Comparison of ENCODE assay signal across 38 cellular contexts in the genomic region with DNA sequence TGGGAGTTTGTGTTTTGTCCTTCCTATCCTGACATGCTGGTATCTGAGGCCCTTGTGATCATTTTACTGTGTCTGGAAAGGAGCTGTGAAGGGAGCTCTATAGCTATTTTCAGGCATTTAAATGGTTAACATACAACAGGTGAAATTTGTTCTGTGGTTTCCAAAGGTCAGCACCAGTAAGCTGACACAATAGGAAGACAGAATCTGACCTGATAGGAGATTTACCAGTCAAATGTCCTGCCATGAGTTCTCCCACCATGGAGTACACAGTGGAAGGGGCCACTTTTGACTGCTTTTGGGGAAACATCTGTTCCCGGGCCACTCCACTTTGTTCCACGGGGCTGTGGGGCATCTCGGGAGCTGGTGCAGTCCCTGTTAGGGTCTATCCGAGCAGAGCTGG. TPM values are rescaled to one million over a fixed set of nuclear protein-coding genes. Genes with fewer than 3 reads are reported as not detected.
"Had no signal": no experiment of that assay in that cellular context is flagged by ENCODE, and none has a peak within 500 bp of the region (broad histone marks: within the 10 kb centered on the region; RNA-seq: fewer than 3 reads in every experiment).

No MANE protein-coding gene starts in this region.

- H3K9me3 ChIP-seq: adrenal gland, body of pancreas, colonic mucosa, esophagus squamous epithelium, heart right ventricle, left ventricle myocardium inferior, mucosa of descending colon, sigmoid colon, testis, transverse colon had no signal

- H3K4me3 ChIP-seq: adrenal gland, body of pancreas, cardiac muscle cell, colonic mucosa, esophagus squamous epithelium, heart right ventricle, left ventricle myocardium inferior, mucosa of descending colon, sigmoid colon, smooth muscle cell, testis, transverse colon had no signal

- DNase-seq: activated CD4-positive, alpha-beta T cell treated with anti-CD3 and anti-CD28 coated beads for 4 hours; activated CD4-positive, alpha-beta T cell treated with anti-CD3 and anti-CD28 coated beads, Interleukin-2, amount 50 U/mL, for 4 hours; activated naive CD4-positive, alpha-beta T cell; activated T-cell treated with anti-CD3 and anti-CD28 coated beads for 4 hours; activated T-cell treated with anti-CD3 and anti-CD28 coated beads, Interleukin-2, amount 50 U/mL, for 72 hours; adrenal gland; aorta; body of pancreas; cerebellar nuclear complex; colonic mucosa; effector CD8-positive, alpha-beta T cell; esophagus squamous epithelium; foreskin melanocyte; heart right ventricle; kidney glomerular epithelial cell; left ventricle myocardium inferior; mucosa of descending colon; nephron progenitor cell; occipital lobe; sigmoid colon; stimulated activated CD4-positive, alpha-beta T cell treated with anti-CD3 and anti-CD28 coated beads, Interleukin-15, amount 100 ng/mL, for 24 hours; stimulated activated CD4-positive, alpha-beta T cell treated with anti-CD3 and anti-CD28 coated beads, Interleukin-2, amount 100 ng/mL, for 24 hours; stimulated activated naive CD8-positive, alpha-beta T cell treated with anti-CD3 and anti-CD28 coated beads, Interleukin-15, Interleukin-2, amounts not matched to agents 100 U/mL and 50 U/mL, for 24 hours; testis; transverse colon had no signal

- H3K27me3 ChIP-seq: adrenal gland, body of pancreas, cardiac muscle cell, colonic mucosa, testis, transverse colon had no signal

- ATAC-seq: activated T-cell treated with anti-CD3 and anti-CD28 coated beads, Interleukin-2, amount 50 U/mL, for 72 hours; body of pancreas; heart right ventricle; mucosa of descending colon; stimulated activated naive CD8-positive, alpha-beta T cell treated with anti-CD3 and anti-CD28 coated beads, Interleukin-15, Interleukin-2, amounts not matched to agents 100 U/mL and 50 U/mL, for 24 hours had no signal

- H3K36me3 ChIP-seq: adrenal gland, cardiac muscle cell, colonic mucosa, esophagus squamous epithelium, heart right ventricle, left ventricle myocardium inferior, sigmoid colon, transverse colon had no signal

- H3K4me2 ChIP-seq: smooth muscle cell had no signal

- H3K27ac ChIP-seq: adrenal gland, body of pancreas, cardiac muscle cell, colonic mucosa, epithelial cell of prostate, esophagus squamous epithelium, heart right ventricle, left ventricle myocardium inferior, sigmoid colon, testis, transverse colon, VCaP had no signal

- H3K4me1 ChIP-seq: adrenal gland, colonic mucosa, testis, transverse colon had no signal

- H3K27ac Mint-ChIP-seq: activated naive CD8-positive, alpha-beta T cell; activated T-cell treated with anti-CD3 and anti-CD28 coated beads, Interleukin-2, amount 50 U/mL, for 72 hours had no signal

- H3K9me3 Mint-ChIP-seq: activated T-cell treated with anti-CD3 and anti-CD28 coated beads, Interleukin-2, amount 50 U/mL, for 72 hours had no signal

- H3K27me3 Mint-ChIP-seq: activated naive CD8-positive, alpha-beta T cell had no signal

- H3K36me3 Mint-ChIP-seq: activated naive CD8-positive, alpha-beta T cell had no signal

- H3K4me3 Mint-ChIP-seq: activated naive CD8-positive, alpha-beta T cell; activated T-cell treated with anti-CD3 and anti-CD28 coated beads, Interleukin-2, amount 50 U/mL, for 72 hours; nephron progenitor cell had no signal

RNA-seq across cellular contexts. Expression of a gene that starts 17.6 kb away (rescaled TPM):
- total RNA-seq: activated T-cell treated with anti-CD3 and anti-CD28 coated beads, Interleukin-2, amount 50 U/mL, for 72 hours; aorta; body of pancreas; cardiac muscle cell; colonic mucosa; dermis microvascular lymphatic vessel endothelial cell; esophagus squamous epithelium; glomerular endothelial cell; heart right ventricle; left ventricle myocardium inferior; lung microvascular endothelial cell; mesenteric fat pad; mucosa of descending colon; occipital lobe; posterior vena cava; renal cortical epithelial cell; sigmoid colon; smooth muscle cell; T-helper 1 cell treated with Interleukin-12 subunit alpha and Interleukin-12 subunit beta and Interleukin-4 antibody, amounts not matched to agents 30 ng/mL and 1 ng/mL, for 36 hours; transverse colon; urinary bladder had no signal
- polyA plus RNA-seq: cardiac muscle cell, heart right ventricle, sigmoid colon, smooth muscle cell, urinary bladder had no signal

RNA-seq across cellular contexts. Expression of a gene that starts 17.7 kb away (rescaled TPM):
- total RNA-seq: activated T-cell treated with anti-CD3 and anti-CD28 coated beads, Interleukin-2, amount 50 U/mL, for 72 hours; cardiac muscle cell; colonic mucosa; dermis microvascular lymphatic vessel endothelial cell; glomerular endothelial cell; lung microvascular endothelial cell; smooth muscle cell; T-helper 1 cell treated with Interleukin-12 subunit alpha and Interleukin-12 subunit beta and Interleukin-4 antibody, amounts not matched to agents 30 ng/mL and 1 ng/mL, for 36 hours; transverse colon had no signal
- polyA plus RNA-seq: cardiac muscle cell, smooth muscle cell had no signal
